In the genomic region with DNA sequence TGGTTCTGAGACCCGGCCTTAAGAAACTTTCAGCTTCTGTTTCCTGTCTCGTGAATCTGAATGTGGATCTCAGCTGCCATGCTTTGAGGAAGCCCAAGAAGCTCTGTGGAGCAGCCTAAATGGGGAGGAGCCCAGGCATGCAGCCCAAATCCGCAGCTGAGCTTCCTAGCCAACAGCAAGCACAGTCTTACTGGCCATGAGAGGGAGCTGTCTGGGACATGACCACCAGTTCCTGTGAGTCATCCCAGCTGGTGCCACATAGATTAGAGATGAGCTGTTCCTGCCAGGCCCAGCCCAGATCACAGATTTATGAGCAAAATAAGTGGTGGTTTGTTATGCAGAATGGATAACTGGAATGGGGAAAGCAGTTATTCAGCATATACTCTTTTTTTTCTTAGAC, we compare ENCODE assay signal across 11 cellular contexts.
DNase-seq lines count a peak whose midpoint lies in the region; ATAC-seq and TF ChIP-seq lines count a peak whose summit lies in the region.
"Had no signal": no experiment of that assay in that cellular context is flagged by ENCODE, and none has a peak within 500 bp of the region (broad histone marks: within the 10 kb centered on the region; RNA-seq: fewer than 3 reads in every experiment).

No MANE protein-coding gene starts in this region.

- peaks cover 16% of the 10 kb centered on the region for H3K4me1 Mint-ChIP-seq in WTC11
- no peaks in the 10 kb centered on the region for H3K4me1 Mint-ChIP-seq in activated naive CD8-positive, alpha-beta T cell treated with anti-CD3 and anti-CD28 coated beads, Interleukin-2, amount 50 U/mL, for 24 hours
- no peaks in the 10 kb centered on the region for H3K4me1 Mint-ChIP-seq in stimulated activated effector memory CD8-positive, alpha-beta T cell treated with anti-CD3 and anti-CD28 coated beads, Interleukin-12 subunit alpha, Interleukin-12 subunit beta, amount 100 ng/mL, for 72 hours

- H3K4me1 ChIP-seq in DND-41 (ENCODE audit: insufficient read depth, low read length): no peaks in the 10 kb centered on the region; the same call in 1 of the 2 replicates

- peak; percentile 45; the same call in 2 of the 3 replicates for ATAC-seq in DND-41 (ENCODE audit: insufficient read depth, low read depth)
- ATAC-seq in WTC11: peak; percentile 83
- no peak for ATAC-seq in activated CD4-positive, CD25-positive, alpha-beta regulatory T cell treated with anti-CD3 and anti-CD28 coated beads, Interleukin-2, amount 50 U/mL, for 24 hours
- no peak for ATAC-seq in activated naive CD8-positive, alpha-beta T cell treated with anti-CD3 and anti-CD28 coated beads, Interleukin-2, amount 50 U/mL, for 24 hours
- no peak for ATAC-seq in stimulated activated effector memory CD8-positive, alpha-beta T cell treated with anti-CD3 and anti-CD28 coated beads, Interleukin-12 subunit alpha, Interleukin-12 subunit beta, amount 100 ng/mL, for 72 hours

- no peak overlapping the region for H3K27ac ChIP-seq in DND-41 (ENCODE audit: low read length)
- H3K27ac ChIP-seq: skin epidermis had no signal

- H3K4me2 ChIP-seq in DND-41 (ENCODE audit: insufficient read depth, low read length): no peak overlapping the region

- CTCF ChIA-PET in WTC11 (lab: Charles Lee): interaction anchor here (0.5 to 1.4 kb wide), 4 partner anchors 12 to 739 kb away, joined by 3 to 5 read pairs (median 3); no protein-coding TSS in a partner anchor

- H3K9me3 ChIP-seq in DND-41 (ENCODE audit: insufficient read depth, low read length, severe bottlenecking): peaks cover 8% of the 10 kb centered on the region

- TF ChIP-seq EP300 in Ishikawa (IDR thresholded peaks at IDR 0.05; ENCODE audit: borderline replicate concordance): no peak

- no peak for TF ChIP-seq RAD21 in Ishikawa (IDR thresholded peaks at IDR 0.05; ENCODE audit: low read depth)

- peaks cover 3% of the 10 kb centered on the region for H3K27me3 Mint-ChIP-seq in WTC11 (ENCODE audit: low read depth)
- no peaks in the 10 kb centered on the region for H3K27me3 Mint-ChIP-seq in activated naive CD8-positive, alpha-beta T cell treated with anti-CD3 and anti-CD28 coated beads, Interleukin-2, amount 50 U/mL, for 24 hours

- no peak overlapping the region for H3K4me3 Mint-ChIP-seq in WTC11
- no peak overlapping the region for H3K4me3 Mint-ChIP-seq in activated naive CD8-positive, alpha-beta T cell treated with anti-CD3 and anti-CD28 coated beads, Interleukin-2, amount 50 U/mL, for 24 hours
- H3K4me3 Mint-ChIP-seq in stimulated activated effector memory CD8-positive, alpha-beta T cell treated with anti-CD3 and anti-CD28 coated beads, Interleukin-12 subunit alpha, Interleukin-12 subunit beta, amount 100 ng/mL, for 72 hours: no peak overlapping the region
- H3K4me3 Mint-ChIP-seq: T-helper 1 cell treated with Interleukin-12 subunit alpha and Interleukin-12 subunit beta and Interleukin-4 antibody, amounts not matched to agents 30 μg/mL and 1 μg/mL, for 36 hours had no signal

- POLR2A ChIA-PET in WTC11 (lab: Charles Lee): interaction anchor here (0.8 kb wide), 1 partner anchor 13 kb away, joined by 3 read pairs; no protein-coding TSS in a partner anchor

- no peak overlapping the region for H3K4me3 ChIP-seq in DND-41 (ENCODE audit: low read depth in 1 of 2, low read length in 2 of 2)
- H3K4me3 ChIP-seq: skin epidermis had no signal

- H3K79me2 ChIP-seq in DND-41 (ENCODE audit: insufficient read depth, low read length): no peaks in the 10 kb centered on the region

- H2AFZ ChIP-seq in DND-41 (ENCODE audit: low read depth, low read length): no peak overlapping the region

- TF ChIP-seq CTCF in DND-41 (IDR thresholded peaks at IDR 0.05; ENCODE audit: borderline replicate concordance, extremely low read depth, low read length, poor library complexity, severe bottlenecking) (peak; percentile 25), WTC11 (IDR thresholded peaks at IDR 0.05) (no peak)

- no peak overlapping the region for H3K9ac ChIP-seq in DND-41 (ENCODE audit: low read depth, low read length)

- H3K36me3 ChIP-seq in DND-41 (ENCODE audit: insufficient read depth, low read length): no peaks in the 10 kb centered on the region

- no peaks in the 10 kb centered on the region for H3K27me3 ChIP-seq in DND-41 (ENCODE audit: insufficient read depth, low read length, poor library complexity)

- no peak overlapping the region for H3K27ac Mint-ChIP-seq in WTC11
- no peak overlapping the region for H3K27ac Mint-ChIP-seq in activated naive CD8-positive, alpha-beta T cell treated with anti-CD3 and anti-CD28 coated beads, Interleukin-2, amount 50 U/mL, for 24 hours
- H3K27ac Mint-ChIP-seq in stimulated activated effector memory CD8-positive, alpha-beta T cell treated with anti-CD3 and anti-CD28 coated beads, Interleukin-12 subunit alpha, Interleukin-12 subunit beta, amount 100 ng/mL, for 72 hours: no peak overlapping the region
- H3K27ac Mint-ChIP-seq: T-helper 1 cell treated with Interleukin-12 subunit alpha and Interleukin-12 subunit beta and Interleukin-4 antibody, amounts not matched to agents 30 μg/mL and 1 μg/mL, for 36 hours had no signal

- peak; percentile 11 for DNase-seq in DND-41
- DNase-seq in WTC11 (ENCODE audit: low spot score): no peak
- DNase-seq in iPS-NIHi11 (ENCODE audit: low spot score): peak; percentile 18
- DNase-seq in cardiac septum (ENCODE audit: low spot score): no peak
- no peak for DNase-seq in activated naive CD8-positive, alpha-beta T cell treated with anti-CD3 and anti-CD28 coated beads, Interleukin-2, amount 50 U/mL, for 24 hours
- DNase-seq in stimulated activated effector memory CD8-positive, alpha-beta T cell treated with anti-CD3 and anti-CD28 coated beads, Interleukin-12 subunit alpha, Interleukin-12 subunit beta, amount 100 ng/mL, for 72 hours (ENCODE audit: low spot score in 2 of 2): no peak
- DNase-seq: NCI-H1694 had no signal

- H3K9me3 Mint-ChIP-seq in WTC11: peaks cover 40% of the 10 kb centered on the region
- H3K9me3 Mint-ChIP-seq in activated naive CD8-positive, alpha-beta T cell treated with anti-CD3 and anti-CD28 coated beads, Interleukin-2, amount 50 U/mL, for 24 hours: peaks cover 3% of the 10 kb centered on the region
- H3K9me3 Mint-ChIP-seq in stimulated activated effector memory CD8-positive, alpha-beta T cell treated with anti-CD3 and anti-CD28 coated beads, Interleukin-12 subunit alpha, Interleukin-12 subunit beta, amount 100 ng/mL, for 72 hours: peaks cover 13% of the 10 kb centered on the region

- no peaks in the 10 kb centered on the region for H4K20me1 ChIP-seq in DND-41 (ENCODE audit: insufficient read depth, low read length)

- intact Hi-C loops in cardiac septum (cut with DNase I): no loop called here

- H3K36me3 Mint-ChIP-seq in WTC11: peaks cover 16% of the 10 kb centered on the region
- no peaks in the 10 kb centered on the region for H3K36me3 Mint-ChIP-seq in activated naive CD8-positive, alpha-beta T cell treated with anti-CD3 and anti-CD28 coated beads, Interleukin-2, amount 50 U/mL, for 24 hours (ENCODE audit: low read depth)
- no peaks in the 10 kb centered on the region for H3K36me3 Mint-ChIP-seq in stimulated activated effector memory CD8-positive, alpha-beta T cell treated with anti-CD3 and anti-CD28 coated beads, Interleukin-12 subunit alpha, Interleukin-12 subunit beta, amount 100 ng/mL, for 72 hours

TF ChIP-seq in Ishikawa, 13 proteins besides CTCF, POLR2A, EP300 and RAD21:
- TF ChIP-seq, protein P1, sequence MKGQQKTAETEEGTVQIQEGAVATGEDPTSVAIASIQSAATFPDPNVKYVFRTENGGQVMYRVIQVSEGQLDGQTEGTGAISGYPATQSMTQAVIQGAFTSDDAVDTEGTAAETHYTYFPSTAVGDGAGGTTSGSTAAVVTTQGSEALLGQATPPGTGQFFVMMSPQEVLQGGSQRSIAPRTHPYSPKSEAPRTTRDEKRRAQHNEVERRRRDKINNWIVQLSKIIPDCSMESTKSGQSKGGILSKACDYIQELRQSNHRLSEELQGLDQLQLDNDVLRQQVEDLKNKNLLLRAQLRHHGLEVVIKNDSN (IDR thresholded peaks at IDR 0.05): no peak
- 0 out of 2 replicates have a peak, but pooled peaks have one; percentile 37 for TF ChIP-seq YY1 (IDR thresholded peaks at IDR 0.05; ENCODE audit: low read depth)

TF ChIP-seq in WTC11, 78 proteins besides CTCF, POLR2A, EP300 and RAD21:
- TF ChIP-seq TEAD1 (CRISPR knock-in tag; IDR thresholded peaks at IDR 0.05) (no peak), MXD4 (CRISPR knock-in tag; IDR thresholded peaks at IDR 0.05; ENCODE audit: borderline replicate concordance) (no peak), ZNF423 (CRISPR knock-in tag; IDR thresholded peaks at IDR 0.05) (no peak)
- TF ChIP-seq, protein P2, sequence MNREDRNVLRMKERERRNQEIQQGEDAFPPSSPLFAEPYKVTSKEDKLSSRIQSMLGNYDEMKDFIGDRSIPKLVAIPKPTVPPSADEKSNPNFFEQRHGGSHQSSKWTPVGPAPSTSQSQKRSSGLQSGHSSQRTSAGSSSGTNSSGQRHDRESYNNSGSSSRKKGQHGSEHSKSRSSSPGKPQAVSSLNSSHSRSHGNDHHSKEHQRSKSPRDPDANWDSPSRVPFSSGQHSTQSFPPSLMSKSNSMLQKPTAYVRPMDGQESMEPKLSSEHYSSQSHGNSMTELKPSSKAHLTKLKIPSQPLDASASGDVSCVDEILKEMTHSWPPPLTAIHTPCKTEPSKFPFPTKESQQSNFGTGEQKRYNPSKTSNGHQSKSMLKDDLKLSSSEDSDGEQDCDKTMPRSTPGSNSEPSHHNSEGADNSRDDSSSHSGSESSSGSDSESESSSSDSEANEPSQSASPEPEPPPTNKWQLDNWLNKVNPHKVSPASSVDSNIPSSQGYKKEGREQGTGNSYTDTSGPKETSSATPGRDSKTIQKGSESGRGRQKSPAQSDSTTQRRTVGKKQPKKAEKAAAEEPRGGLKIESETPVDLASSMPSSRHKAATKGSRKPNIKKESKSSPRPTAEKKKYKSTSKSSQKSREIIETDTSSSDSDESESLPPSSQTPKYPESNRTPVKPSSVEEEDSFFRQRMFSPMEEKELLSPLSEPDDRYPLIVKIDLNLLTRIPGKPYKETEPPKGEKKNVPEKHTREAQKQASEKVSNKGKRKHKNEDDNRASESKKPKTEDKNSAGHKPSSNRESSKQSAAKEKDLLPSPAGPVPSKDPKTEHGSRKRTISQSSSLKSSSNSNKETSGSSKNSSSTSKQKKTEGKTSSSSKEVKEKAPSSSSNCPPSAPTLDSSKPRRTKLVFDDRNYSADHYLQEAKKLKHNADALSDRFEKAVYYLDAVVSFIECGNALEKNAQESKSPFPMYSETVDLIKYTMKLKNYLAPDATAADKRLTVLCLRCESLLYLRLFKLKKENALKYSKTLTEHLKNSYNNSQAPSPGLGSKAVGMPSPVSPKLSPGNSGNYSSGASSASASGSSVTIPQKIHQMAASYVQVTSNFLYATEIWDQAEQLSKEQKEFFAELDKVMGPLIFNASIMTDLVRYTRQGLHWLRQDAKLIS (CRISPR knock-in tag; IDR thresholded peaks at IDR 0.05; ENCODE audit: borderline replicate concordance): no peak

Comparison
In these comparisons a context has a peak if more than half of its experiments do, and no peak if none do; other contexts are left out.
1. ATAC-seq: peak in DND-41 (single experiment) and WTC11 (single experiment); none in activated CD4-positive, CD25-positive, alpha-beta regulatory T cell treated with anti-CD3 and anti-CD28 coated beads, Interleukin-2, amount 50 U/mL, for 24 hours (0 of 2), activated naive CD8-positive, alpha-beta T cell treated with anti-CD3 and anti-CD28 coated beads, Interleukin-2, amount 50 U/mL, for 24 hours (single experiment) and stimulated activated effector memory CD8-positive, alpha-beta T cell treated with anti-CD3 and anti-CD28 coated beads, Interleukin-12 subunit alpha, Interleukin-12 subunit beta, amount 100 ng/mL, for 72 hours (single experiment).
2. DNase-seq: peak in DND-41 (single experiment) and iPS-NIHi11 (single experiment); none in WTC11 (single experiment), cardiac septum (single experiment), activated naive CD8-positive, alpha-beta T cell treated with anti-CD3 and anti-CD28 coated beads, Interleukin-2, amount 50 U/mL, for 24 hours (single experiment) and stimulated activated effector memory CD8-positive, alpha-beta T cell treated with anti-CD3 and anti-CD28 coated beads, Interleukin-12 subunit alpha, Interleukin-12 subunit beta, amount 100 ng/mL, for 72 hours (0 of 2).